Comparison of ENCODE assay signal across 12 cellular contexts in the genomic region with DNA sequence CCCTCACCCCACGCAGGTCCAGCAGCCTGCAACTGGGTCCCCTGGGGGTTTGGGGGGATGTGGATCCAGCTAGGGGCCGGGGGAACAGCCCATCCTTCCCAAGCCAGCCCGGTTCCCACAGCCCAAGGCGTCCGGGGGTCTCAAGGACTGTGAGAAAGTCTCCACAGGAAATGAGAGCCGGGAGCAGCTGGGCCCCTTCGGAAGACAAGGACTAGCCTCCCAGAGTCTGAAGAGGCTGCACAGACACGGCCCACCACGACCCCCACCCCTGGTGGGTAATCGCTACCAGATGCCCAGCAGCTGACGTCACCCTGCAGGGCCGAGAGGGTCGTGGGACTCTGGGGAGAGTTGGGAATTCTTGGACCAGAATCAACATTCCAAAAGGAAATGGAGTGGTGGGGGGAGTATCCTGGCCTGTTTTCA. TPM values are rescaled to one million over a fixed set of nuclear protein-coding genes. Genes with fewer than 3 reads are reported as not detected.
A peak's percentile ranks its signal among the peaks of the same experiment; 100 is the strongest.
DNase-seq lines count a peak whose midpoint lies in the region; ATAC-seq and TF ChIP-seq lines count a peak whose summit lies in the region.
"Had no signal": no experiment of that assay in that cellular context is flagged by ENCODE, and none has a peak within 500 bp of the region (broad histone marks: within the 10 kb centered on the region; RNA-seq: fewer than 3 reads in every experiment).

No MANE protein-coding gene starts in this region.

- intact Hi-C loops in esophagus muscularis mucosa (cut with DNase I): no loop called here

- no peak for ATAC-seq in CD4-positive, CD25-positive, alpha-beta regulatory T cell (ENCODE audit: low read depth in 2 of 2)
- ATAC-seq in T-cell (replicated peaks in 1 of 4): no peak
- ATAC-seq in HG03460 (IDR thresholded peaks at IDR 0.05; ENCODE audit: unreplicated experiment): no peak

- peaks cover 30% of the 10 kb centered on the region for H3K36me3 Mint-ChIP-seq in CD4-positive, CD25-positive, alpha-beta regulatory T cell
- peaks cover 31% of the 10 kb centered on the region for H3K36me3 Mint-ChIP-seq in T-cell

- no peak for TF ChIP-seq EP300 in esophagus muscularis mucosa (IDR thresholded peaks at IDR 0.05)

- H3K4me3 Mint-ChIP-seq in CD4-positive, CD25-positive, alpha-beta regulatory T cell: peak overlapping the region in 3 of 4 donors; percentile 80 to 89 (median 83)
- H3K4me3 Mint-ChIP-seq in T-cell: peak overlapping the region in 2 of 3 donors; percentile 35 to 72

- no peak overlapping the region for H2BK15ac ChIP-seq in neuronal stem cell (ENCODE audit: low read length)

- no peak overlapping the region for H3K23ac ChIP-seq in neuronal stem cell (ENCODE audit: low read depth, low read length, poor library complexity)

- peak overlapping the region; percentile 71 for H3K4me3 ChIP-seq in CD4-positive, CD25-positive, alpha-beta regulatory T cell (ENCODE audit: low read depth, low read length)
- H3K4me3 ChIP-seq in esophagus muscularis mucosa (peak overlapping the region in 3 of 4 donors; percentile 5 to 41 (median 20)), neuronal stem cell (ENCODE audit: low read length in 2 of 2) (no peak overlapping the region), osteoblast (ENCODE audit: insufficient read depth, low read length) (no peak overlapping the region)

- no peak overlapping the region for H3K18ac ChIP-seq in neuronal stem cell (ENCODE audit: low read length)

- H3K27ac Mint-ChIP-seq in CD4-positive, CD25-positive, alpha-beta regulatory T cell: peak overlapping the region; percentile 95 to 97 (median 97)
- peak overlapping the region; percentile 95 for H3K27ac Mint-ChIP-seq in T-cell

- H3K4me1 Mint-ChIP-seq in CD4-positive, CD25-positive, alpha-beta regulatory T cell: peaks cover 9 to 97% (median 59%) of the 10 kb centered on the region in 4 donors
- peaks cover 84 to 91% (median 87%) of the 10 kb centered on the region in 3 donors for H3K4me1 Mint-ChIP-seq in T-cell

- TF ChIP-seq CTCF in esophagus muscularis mucosa (IDR thresholded peaks at IDR 0.05) (no peak), osteoblast (IDR thresholded peaks at IDR 0.05; ENCODE audit: extremely low read depth, low read depth, low read length) (no peak)

- H3K14ac ChIP-seq in neuronal stem cell (ENCODE audit: low read length): no peak overlapping the region

- no peaks in the 10 kb centered on the region for H3K27me3 Mint-ChIP-seq in CD4-positive, CD25-positive, alpha-beta regulatory T cell
- no peaks in the 10 kb centered on the region for H3K27me3 Mint-ChIP-seq in T-cell

- H3K4ac ChIP-seq in neuronal stem cell (ENCODE audit: low read length): no peak overlapping the region

- H4K91ac ChIP-seq in neuronal stem cell (ENCODE audit: low read depth, low read length, poor library complexity): no peak overlapping the region

- DNase-seq in CD4-positive, CD25-positive, alpha-beta regulatory T cell: no peak
- DNase-seq in T-cell (no peak), esophagus muscularis mucosa (ENCODE audit: extremely low spot score) (no peak), neuronal stem cell (ENCODE audit: low spot score) (no peak), NCI-H1048 (lab: John Stamatoyannopoulos, UW) (no peak), NCI-H774 (lab: John Stamatoyannopoulos, UW) (no peak), osteoblast (ENCODE audit: insufficient read length, low spot score, missing footprints) (no peak)
- DNase-seq: activated CD4-positive, alpha-beta T cell treated with anti-CD3 and anti-CD28 coated beads, Interleukin-2, amount 50 U/mL, for 4 hours; NCI-H526 treated with DMSO at 0.1 percent for 48 hours had no signal

- H2AK5ac ChIP-seq in neuronal stem cell (ENCODE audit: low read depth, low read length): no peak overlapping the region

- H3K27me3 ChIP-seq in CD4-positive, CD25-positive, alpha-beta regulatory T cell (ENCODE audit: control insufficient read depth, insufficient read depth, low read length): no peaks in the 10 kb centered on the region
- H3K27me3 ChIP-seq in esophagus muscularis mucosa (peaks cover 0 to 28% (median 0%) of the 10 kb centered on the region in 4 donors), neuronal stem cell (ENCODE audit: control insufficient read depth in 3 of 3, insufficient read depth in 3 of 3, low read depth in 1 of 3, low read length in 3 of 3) (peaks cover 0 to 13% (median 0%) of the 10 kb centered on the region in 3 experiments), osteoblast (ENCODE audit: insufficient read depth, low read length) (peaks cover 4% of the 10 kb centered on the region)

- H3K9ac ChIP-seq in neuronal stem cell (ENCODE audit: low read depth, low read length, poor library complexity): no peak overlapping the region
- H3K9ac ChIP-seq: KMS-11 had no signal

- H3K27ac ChIP-seq in CD4-positive, CD25-positive, alpha-beta regulatory T cell (ENCODE audit: insufficient read depth, low read length, poor library complexity, severe bottlenecking): peak overlapping the region; percentile 97
- H3K27ac ChIP-seq in esophagus muscularis mucosa (replicated peaks in 1 of 4): peak overlapping the region; percentile 48 to 75 (median 70)
- H3K27ac ChIP-seq in neuronal stem cell (replicated peaks; ENCODE audit: low read length): no peak overlapping the region
- H3K27ac ChIP-seq in osteoblast (ENCODE audit: low read depth, low read length): no peak overlapping the region
- H3K27ac ChIP-seq: epithelial cell of prostate, KMS-11 had no signal

- no peak for TF ChIP-seq POLR2A in esophagus muscularis mucosa (IDR thresholded peaks at IDR 0.05; ENCODE audit: low read depth)

- H2AFZ ChIP-seq in neuronal stem cell (ENCODE audit: low read length) (peak overlapping the region; percentile 74), osteoblast (ENCODE audit: low read length) (no peak overlapping the region)

- H2BK120ac ChIP-seq in neuronal stem cell (ENCODE audit: low read depth, low read length): no peak overlapping the region

- H4K20me1 ChIP-seq in osteoblast (ENCODE audit: insufficient read depth, low read length): peaks cover 3% of the 10 kb centered on the region

- H3K4me1 ChIP-seq in CD4-positive, CD25-positive, alpha-beta regulatory T cell (ENCODE audit: control insufficient read depth, insufficient read depth, low read length, poor library complexity, severe bottlenecking): peaks cover 67% of the 10 kb centered on the region
- H3K4me1 ChIP-seq in esophagus muscularis mucosa (peaks cover 36 to 57% (median 45%) of the 10 kb centered on the region in 4 donors), neuronal stem cell (ENCODE audit: control insufficient read depth in 2 of 2, insufficient read depth in 1 of 2, low read depth in 1 of 2, low read length in 2 of 2) (peaks cover 20 to 23% of the 10 kb centered on the region in 2 donors), osteoblast (ENCODE audit: insufficient read depth, low read length) (peaks cover 11% of the 10 kb centered on the region)

- POLR2A ChIA-PET in T-cell (lab: Charles Lee): no interaction called here

- CTCF ChIA-PET in T-cell (lab: Charles Lee): interaction anchor here in 1 of 2 donors (0.6 kb wide), 1 partner anchor 11 kb away, joined by 3 read pairs; no protein-coding TSS in a partner anchor

- H3K4me2 ChIP-seq in neuronal stem cell (ENCODE audit: insufficient read depth, low read length, poor library complexity, severe bottlenecking) (no peak overlapping the region), osteoblast (ENCODE audit: insufficient read depth, low read length) (no peak overlapping the region)
- H3K4me2 ChIP-seq: KMS-11 had no signal

- peaks cover 12% of the 10 kb centered on the region for H3K36me3 ChIP-seq in CD4-positive, CD25-positive, alpha-beta regulatory T cell (ENCODE audit: control insufficient read depth, insufficient read depth, low read length)
- H3K36me3 ChIP-seq in esophagus muscularis mucosa: peaks cover 0 to 11% (median 0%) of the 10 kb centered on the region in 4 donors
- H3K36me3 ChIP-seq in neuronal stem cell (replicated peaks in 1 of 2; ENCODE audit: control insufficient read depth in 2 of 2, insufficient read depth in 2 of 2, low read length in 2 of 2): no peaks in the 10 kb centered on the region
- no peaks in the 10 kb centered on the region for H3K36me3 ChIP-seq in osteoblast (ENCODE audit: insufficient read depth, low read length)

- H3K79me1 ChIP-seq in neuronal stem cell (ENCODE audit: low read depth, low read length): no peaks in the 10 kb centered on the region

- no peak overlapping the region for H4K8ac ChIP-seq in neuronal stem cell (ENCODE audit: low read depth, low read length)

- 52% methylated on average over 11 of the region's 13 CpGs for WGBS in esophagus muscularis mucosa
- no CpG with 5 or more reads among the region's 13 CpGs for WGBS in neuronal stem cell (ENCODE audit: extremely low coverage in 2 of 2, insufficient read length in 2 of 2, insufficient replicate concordance in 1 of 2), 2 donors

- H3K79me2 ChIP-seq in osteoblast (ENCODE audit: insufficient read depth, low read length): no peaks in the 10 kb centered on the region

- no peak overlapping the region for H2BK5ac ChIP-seq in neuronal stem cell (ENCODE audit: low read length)

- no peak overlapping the region for H2BK12ac ChIP-seq in neuronal stem cell (ENCODE audit: low read length)

- no peaks in the 10 kb centered on the region for H3K9me3 Mint-ChIP-seq in CD4-positive, CD25-positive, alpha-beta regulatory T cell
- H3K9me3 Mint-ChIP-seq in T-cell: no peaks in the 10 kb centered on the region

- H3K9me3 ChIP-seq in CD4-positive, CD25-positive, alpha-beta regulatory T cell (ENCODE audit: control insufficient read depth in 2 of 2, low read length in 2 of 2): no peaks in the 10 kb centered on the region
- no peaks in the 10 kb centered on the region for H3K9me3 ChIP-seq in esophagus muscularis mucosa
- no peaks in the 10 kb centered on the region for H3K9me3 ChIP-seq in neuronal stem cell (replicated peaks in 1 of 2; ENCODE audit: control insufficient read depth in 2 of 2, insufficient read depth in 1 of 2, low read depth in 1 of 2, low read length in 2 of 2)
- H3K9me3 ChIP-seq in osteoblast (ENCODE audit: low read depth, low read length): no peaks in the 10 kb centered on the region

RNA-seq across cellular contexts. Expression of a gene that starts 10.5 kb away (rescaled TPM):
- total RNA-seq in CD4-positive, CD25-positive, alpha-beta regulatory T cell: 39.3 TPM
- 10 to 100 TPM; 17.7 to 30.5 (median 21.1) TPM for polyA plus RNA-seq in CD4-positive, CD25-positive, alpha-beta regulatory T cell
- total RNA-seq in T-cell: 10 to 100 TPM; 31.6 to 48.7 (median 47.7) TPM
- 10 to 100 TPM in 3 of 4 donors, 1 to 10 TPM in 1; 5.0 to 18.1 (median 14.3) TPM for total RNA-seq in esophagus muscularis mucosa
- polyA plus RNA-seq in neuronal stem cell (2013, experiment 1 of 2): 2.8 TPM
- 2.5 TPM for polyA plus RNA-seq in neuronal stem cell (2013, experiment 2 of 2)
- 0.29 and 0.36 TPM in 2 replicates for total RNA-seq in osteoblast

RNA-seq across cellular contexts. Expression of a gene that starts 17.9 kb away (rescaled TPM):
- 89.3 TPM for total RNA-seq in CD4-positive, CD25-positive, alpha-beta regulatory T cell
- polyA plus RNA-seq in CD4-positive, CD25-positive, alpha-beta regulatory T cell: 10 to 100 TPM; 43.3 to 67.4 (median 53.3) TPM
- 100 to 1,000 TPM; 108 to 159 (median 147) TPM for total RNA-seq in T-cell
- 10 to 100 TPM; 54.4 to 79.6 (median 71.7) TPM for total RNA-seq in esophagus muscularis mucosa
- 29.1 TPM for polyA plus RNA-seq in neuronal stem cell (2013, experiment 1 of 2)
- polyA plus RNA-seq in neuronal stem cell (2013, experiment 2 of 2): 30.0 TPM
- 54.8 and 56.1 TPM in 2 replicates for total RNA-seq in osteoblast

RNA-seq across cellular contexts. Expression of a gene that starts 32.8 kb away (rescaled TPM):
- total RNA-seq in CD4-positive, CD25-positive, alpha-beta regulatory T cell: 11.9 TPM
- 10 to 100 TPM; 20.1 to 30.2 (median 24.8) TPM for polyA plus RNA-seq in CD4-positive, CD25-positive, alpha-beta regulatory T cell
- 10 to 100 TPM in 3 of 5 donors, 1 to 10 TPM in 2; 7.7 to 18.4 (median 15.5) TPM for total RNA-seq in T-cell
- 1 to 10 TPM; 5.4 to 9.2 (median 7.0) TPM for total RNA-seq in esophagus muscularis mucosa
- polyA plus RNA-seq in neuronal stem cell (2013, experiment 1 of 2): 16.4 TPM
- polyA plus RNA-seq in neuronal stem cell (2013, experiment 2 of 2): 16.7 TPM
- 3.8 and 4.7 TPM in 2 replicates for total RNA-seq in osteoblast

RNA-seq across cellular contexts. Expression of a gene that starts 34.8 kb away (rescaled TPM):
- 64.7 TPM for total RNA-seq in CD4-positive, CD25-positive, alpha-beta regulatory T cell
- 10 to 100 TPM; 40.1 to 50.6 (median 45.2) TPM for polyA plus RNA-seq in CD4-positive, CD25-positive, alpha-beta regulatory T cell
- total RNA-seq in T-cell: 100 to 1,000 TPM in 3 of 5 donors, 10 to 100 TPM in 2; 78.4 to 151 (median 139) TPM
- 10 to 100 TPM; 36.1 to 56.3 (median 50.1) TPM for total RNA-seq in esophagus muscularis mucosa
- 30.2 TPM for polyA plus RNA-seq in neuronal stem cell (2013, experiment 1 of 2)
- 32.1 TPM for polyA plus RNA-seq in neuronal stem cell (2013, experiment 2 of 2)
- total RNA-seq in osteoblast: 87.5 and 98.1 TPM in 2 replicates

RNA-seq across cellular contexts. Expression of a gene that starts 52.0 kb away (rescaled TPM):
- 1.7 TPM for total RNA-seq in CD4-positive, CD25-positive, alpha-beta regulatory T cell
- under 1 TPM in 2 of 4 donors, not detected in 2; 0.28 to 0.38 TPM for polyA plus RNA-seq in CD4-positive, CD25-positive, alpha-beta regulatory T cell
- total RNA-seq in T-cell: 10 to 100 TPM in 1 of 5 donors, 1 to 10 TPM in 4; 4.6 to 31.8 (median 6.2) TPM
- total RNA-seq in esophagus muscularis mucosa: under 1 TPM in 3 of 4 donors, not detected in 1; under 0.01 to 0.17 (median 0.11) TPM
- not detected for polyA plus RNA-seq in neuronal stem cell (2013, experiment 1 of 2)
- polyA plus RNA-seq in neuronal stem cell (2013, experiment 2 of 2): not detected
- under 0.01 TPM in 1 of 2 replicates, not detected in the other for total RNA-seq in osteoblast

Comparison
In these comparisons a context has a peak if more than half of its experiments do, and no peak if none do; other contexts are left out.
1. H3K27ac ChIP-seq: peak in CD4-positive, CD25-positive, alpha-beta regulatory T cell (single experiment) and esophagus muscularis mucosa (4 of 4); none in neuronal stem cell (single experiment) and osteoblast (single experiment).
2. H3K4me3 ChIP-seq: peak in CD4-positive, CD25-positive, alpha-beta regulatory T cell (single experiment) and esophagus muscularis mucosa (3 of 4); none in neuronal stem cell (0 of 2) and osteoblast (single experiment).